In the genomic region with DNA sequence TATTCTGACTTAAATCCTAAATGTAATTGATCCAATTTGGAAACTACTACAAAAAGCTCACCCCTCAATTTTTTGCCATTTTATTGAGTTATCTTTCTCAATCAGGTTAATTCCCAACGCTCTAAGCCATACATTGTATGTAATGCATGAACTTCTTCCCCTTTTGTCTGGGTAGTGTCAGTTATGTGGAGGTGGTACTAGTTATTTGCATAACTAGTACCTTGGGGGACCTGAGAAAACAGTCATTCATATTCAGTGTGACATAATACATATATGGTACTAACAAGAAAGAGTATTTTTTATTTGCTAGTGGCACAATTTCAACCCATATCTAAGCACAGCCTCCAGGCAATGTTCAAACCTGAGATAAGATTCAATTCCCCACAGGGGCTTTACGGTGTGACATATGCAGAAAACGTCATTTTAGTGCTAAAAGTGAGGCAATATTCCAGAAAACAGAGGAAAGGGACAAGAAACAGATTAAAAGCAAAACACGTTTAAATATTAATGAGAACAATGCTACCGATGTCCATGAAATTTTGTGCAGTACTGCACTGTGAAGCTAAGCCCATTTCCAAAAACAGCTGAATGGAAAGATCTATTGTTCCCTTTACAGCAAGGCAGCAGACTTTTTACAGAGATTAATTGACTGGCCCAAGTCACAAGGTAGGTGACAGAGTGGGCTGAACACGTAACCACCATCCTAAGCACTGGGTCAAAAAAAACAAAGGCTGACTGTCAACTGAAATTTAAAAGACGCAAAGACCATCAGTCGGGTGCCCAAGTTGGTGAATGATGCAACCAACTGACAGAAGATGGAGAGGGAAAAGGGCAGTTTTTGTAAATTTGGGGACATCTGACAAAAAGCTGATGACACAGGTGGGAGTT, we compare ENCODE assay signal across 1 cellular context.
TF ChIP-seq lines count a peak whose summit lies in the region.

No MANE protein-coding gene starts in this region.

TF ChIP-seq in K562, 482 proteins besides CTCF, POLR2A, EP300 and RAD21 (continued from another document and continues in another):
- TF ChIP-seq ZBTB40 (IDR thresholded peaks at IDR 0.05): no peak; the same call in 1 of the 2 replicates
- TF ChIP-seq ZBTB40 (CRISPR knock-in tag; IDR thresholded peaks at IDR 0.05): no peak
- no peak for TF ChIP-seq JUNB (CRISPR knock-in tag; conservative IDR thresholded peaks at IDR 0.05)
- no peak for TF ChIP-seq SUPT5H (IDR thresholded peaks at IDR 0.05)
- TF ChIP-seq NBN (IDR thresholded peaks at IDR 0.05; ENCODE audit: low read depth): peak; percentile 48; the same call in 1 of the 2 replicates
- TF ChIP-seq ESRRB (CRISPR knock-in tag; IDR thresholded peaks at IDR 0.05; ENCODE audit: borderline replicate concordance): no peak
- no peak for TF ChIP-seq RBM17 (IDR thresholded peaks at IDR 0.05; ENCODE audit: borderline replicate concordance, low read depth, low read length)
- TF ChIP-seq MTA2 (IDR thresholded peaks at IDR 0.05; ENCODE audit: low read depth): peak; percentile 10; the same call in 1 of the 2 replicates
- TF ChIP-seq SREBF1 (IDR thresholded peaks at IDR 0.05; ENCODE audit: borderline replicate concordance, low read depth, low read length): no peak
- 0 out of 2 replicates have a peak, but pooled peaks have one; percentile 71 for TF ChIP-seq ZNF140 (CRISPR knock-in tag; IDR thresholded peaks at IDR 0.05)
- no peak for TF ChIP-seq MCM5 (IDR thresholded peaks at IDR 0.05; ENCODE audit: low read depth)
- TF ChIP-seq SIX5 (IDR thresholded peaks at IDR 0.05; ENCODE audit: borderline replicate concordance in 1 of 2, insufficient read depth in 1 of 2, low read depth in 1 of 2, low read length in 2 of 2): no peak
- TF ChIP-seq DMBX1 (CRISPR knock-in tag; IDR thresholded peaks at IDR 0.05; ENCODE audit: borderline replicate concordance): peak; percentile 34; the same call in 1 of the 2 replicates
- TF ChIP-seq, protein P1, sequence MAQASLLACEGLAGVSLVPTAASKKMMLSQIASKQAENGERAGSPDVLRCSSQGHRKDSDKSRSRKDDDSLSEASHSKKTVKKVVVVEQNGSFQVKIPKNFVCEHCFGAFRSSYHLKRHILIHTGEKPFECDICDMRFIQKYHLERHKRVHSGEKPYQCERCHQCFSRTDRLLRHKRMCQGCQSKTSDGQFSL (CRISPR knock-in tag; IDR thresholded peaks at IDR 0.05): no peak
- TF ChIP-seq, protein P1 (tag; IDR thresholded peaks at IDR 0.05): peak in 1 of 2 experiments; percentile 10; a peak in 1 of 4 replicates
- TF ChIP-seq TSC22D4 (tag; IDR thresholded peaks at IDR 0.05): no peak
- TF ChIP-seq ZNF717 (CRISPR knock-in tag; IDR thresholded peaks at IDR 0.05): no peak
- no peak for TF ChIP-seq RBM22 (IDR thresholded peaks at IDR 0.05; ENCODE audit: low read depth, low read length, poor library complexity, severe bottlenecking)
- TF ChIP-seq ZNF431 (CRISPR knock-in tag; IDR thresholded peaks at IDR 0.05): no peak
- no peak for TF ChIP-seq ZNF707 (CRISPR knock-in tag; conservative IDR thresholded peaks at IDR 0.05)
- no peak for TF ChIP-seq ZFX (CRISPR knock-in tag; IDR thresholded peaks at IDR 0.05)
- TF ChIP-seq HNRNPL (IDR thresholded peaks at IDR 0.05; ENCODE audit: low read depth, low read length): no peak
- TF ChIP-seq NFYB (IDR thresholded peaks at IDR 0.05; ENCODE audit: extremely low read depth, insufficient read length): no peak
- TF ChIP-seq ZBTB17 (CRISPR knock-in tag; IDR thresholded peaks at IDR 0.05): no peak
- no peak for TF ChIP-seq ZNF23 (CRISPR knock-in tag; IDR thresholded peaks at IDR 0.05)
- peak; percentile 96 for TF ChIP-seq ATF3 (IDR thresholded peaks at IDR 0.05)
- no peak for TF ChIP-seq ATF3 (CRISPR knock-in tag; conservative IDR thresholded peaks at IDR 0.05)
- TF ChIP-seq, protein P2, sequence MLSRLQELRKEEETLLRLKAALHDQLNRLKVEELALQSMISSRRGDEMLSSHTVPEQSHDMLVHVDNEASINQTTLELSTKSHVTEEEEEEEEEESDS (CRISPR knock-in tag; IDR thresholded peaks at IDR 0.05): no peak
- TF ChIP-seq BACH1 (tag; IDR thresholded peaks at IDR 0.05): peak; percentile 76; the same call in 1 of the 2 replicates
- no peak for TF ChIP-seq WHSC1 (IDR thresholded peaks at IDR 0.05; ENCODE audit: low read length)
- no peak for TF ChIP-seq ESRRA (IDR thresholded peaks at IDR 0.05; ENCODE audit: borderline replicate concordance, low read depth)
- TF ChIP-seq ZNF668 (CRISPR knock-in tag; IDR thresholded peaks at IDR 0.05): 0 out of 2 replicates have a peak, but pooled peaks have one; percentile 10
- TF ChIP-seq ZNF134 (CRISPR knock-in tag; conservative IDR thresholded peaks at IDR 0.05): no peak
- TF ChIP-seq IRF9 (tag; IDR thresholded peaks at IDR 0.05): peak; percentile 84
- TF ChIP-seq ZNF76 (CRISPR knock-in tag; IDR thresholded peaks at IDR 0.05; ENCODE audit: borderline replicate concordance): no peak
- TF ChIP-seq MAFG (tag; conservative IDR thresholded peaks at IDR 0.05): no peak
- TF ChIP-seq, protein P3, sequence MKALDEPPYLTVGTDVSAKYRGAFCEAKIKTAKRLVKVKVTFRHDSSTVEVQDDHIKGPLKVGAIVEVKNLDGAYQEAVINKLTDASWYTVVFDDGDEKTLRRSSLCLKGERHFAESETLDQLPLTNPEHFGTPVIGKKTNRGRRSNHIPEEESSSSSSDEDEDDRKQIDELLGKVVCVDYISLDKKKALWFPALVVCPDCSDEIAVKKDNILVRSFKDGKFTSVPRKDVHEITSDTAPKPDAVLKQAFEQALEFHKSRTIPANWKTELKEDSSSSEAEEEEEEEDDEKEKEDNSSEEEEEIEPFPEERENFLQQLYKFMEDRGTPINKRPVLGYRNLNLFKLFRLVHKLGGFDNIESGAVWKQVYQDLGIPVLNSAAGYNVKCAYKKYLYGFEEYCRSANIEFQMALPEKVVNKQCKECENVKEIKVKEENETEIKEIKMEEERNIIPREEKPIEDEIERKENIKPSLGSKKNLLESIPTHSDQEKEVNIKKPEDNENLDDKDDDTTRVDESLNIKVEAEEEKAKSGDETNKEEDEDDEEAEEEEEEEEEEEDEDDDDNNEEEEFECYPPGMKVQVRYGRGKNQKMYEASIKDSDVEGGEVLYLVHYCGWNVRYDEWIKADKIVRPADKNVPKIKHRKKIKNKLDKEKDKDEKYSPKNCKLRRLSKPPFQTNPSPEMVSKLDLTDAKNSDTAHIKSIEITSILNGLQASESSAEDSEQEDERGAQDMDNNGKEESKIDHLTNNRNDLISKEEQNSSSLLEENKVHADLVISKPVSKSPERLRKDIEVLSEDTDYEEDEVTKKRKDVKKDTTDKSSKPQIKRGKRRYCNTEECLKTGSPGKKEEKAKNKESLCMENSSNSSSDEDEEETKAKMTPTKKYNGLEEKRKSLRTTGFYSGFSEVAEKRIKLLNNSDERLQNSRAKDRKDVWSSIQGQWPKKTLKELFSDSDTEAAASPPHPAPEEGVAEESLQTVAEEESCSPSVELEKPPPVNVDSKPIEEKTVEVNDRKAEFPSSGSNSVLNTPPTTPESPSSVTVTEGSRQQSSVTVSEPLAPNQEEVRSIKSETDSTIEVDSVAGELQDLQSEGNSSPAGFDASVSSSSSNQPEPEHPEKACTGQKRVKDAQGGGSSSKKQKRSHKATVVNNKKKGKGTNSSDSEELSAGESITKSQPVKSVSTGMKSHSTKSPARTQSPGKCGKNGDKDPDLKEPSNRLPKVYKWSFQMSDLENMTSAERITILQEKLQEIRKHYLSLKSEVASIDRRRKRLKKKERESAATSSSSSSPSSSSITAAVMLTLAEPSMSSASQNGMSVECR (CRISPR knock-in tag; IDR thresholded peaks at IDR 0.05): no peak
- no peak for TF ChIP-seq ZHX1 (conservative IDR thresholded peaks at IDR 0.05; ENCODE audit: low read length)
- no peak for TF ChIP-seq ZNF695 (CRISPR knock-in tag; IDR thresholded peaks at IDR 0.05)
- TF ChIP-seq CBFA2T3 (IDR thresholded peaks at IDR 0.05): peak; percentile 63
- TF ChIP-seq ZBTB8A (IDR thresholded peaks at IDR 0.05; ENCODE audit: partially characterized antibody): no peak
